In genomic region chr21:28018213-28018612, GRCh38 we compare ENCODE assay signal across 13 cellular contexts.
DNase-seq lines count a peak whose midpoint lies in the region; ATAC-seq and TF ChIP-seq lines count a peak whose summit lies in the region.
"Had no signal": no experiment of that assay in that cellular context is flagged by ENCODE, and none has a peak within 500 bp of the region (broad histone marks: within the 10 kb centered on the region; RNA-seq: fewer than 3 reads in every experiment).

No MANE protein-coding gene starts in this region.

- H3K4me3 Mint-ChIP-seq in type B pancreatic cell (no peak overlapping the region), GM23338 (no peak overlapping the region)
- H3K4me3 Mint-ChIP-seq: CD4-positive, alpha-beta memory T cell had no signal

- H3K9me3 ChIP-seq in sigmoid colon = no peaks in the 10 kb centered on the region
- H3K9me3 ChIP-seq: A549, BE2C had no signal

- no peaks in the 10 kb centered on the region for H3K79me2 ChIP-seq in GM23338 (replicated peaks; ENCODE audit: insufficient read depth)

- H2AFZ ChIP-seq in GM23338 = no peak overlapping the region

- H3K36me3 ChIP-seq in sigmoid colon (no peaks in the 10 kb centered on the region), GM23338 (ENCODE audit: insufficient read depth) (no peaks in the 10 kb centered on the region)
- H3K36me3 ChIP-seq: BE2C had no signal

- H3K4me1 Mint-ChIP-seq in type B pancreatic cell (ENCODE audit: unreplicated experiment) (no peaks in the 10 kb centered on the region), GM23338 (no peaks in the 10 kb centered on the region)
- H3K4me1 Mint-ChIP-seq: CD4-positive, alpha-beta memory T cell had no signal

- H4K20me1 ChIP-seq in GM23338 (replicated peaks; ENCODE audit: insufficient read depth) = no peaks in the 10 kb centered on the region

- H3K27ac Mint-ChIP-seq in type B pancreatic cell = no peak overlapping the region
- H3K27ac Mint-ChIP-seq in GM23338 = no peak overlapping the region
- H3K27ac Mint-ChIP-seq: CD4-positive, alpha-beta memory T cell had no signal

- DNase-seq in sigmoid colon (peak; percentile 47), type B pancreatic cell (ENCODE audit: extremely low spot score, unreplicated experiment) (peak; percentile 64), SW 1271 (lab: John Stamatoyannopoulos, UW) (no peak), NCI-H526 (lab: John Stamatoyannopoulos, UW) (no peak), GM23338 (ENCODE audit: low spot score) (no peak)
- DNase-seq: DMS79 had no signal

- H3K9me3 Mint-ChIP-seq in type B pancreatic cell = no peaks in the 10 kb centered on the region
- no peaks in the 10 kb centered on the region; the same call in 2 of the 3 replicates for H3K9me3 Mint-ChIP-seq in GM23338

- no peaks in the 10 kb centered on the region for H3K4me1 ChIP-seq in sigmoid colon
- H3K4me1 ChIP-seq in GM23338 (ENCODE audit: insufficient read depth) = no peaks in the 10 kb centered on the region
- H3K4me1 ChIP-seq: A549, BE2C had no signal

- 87 to 88% methylated on average over 9 of the region's 9 CpGs for WGBS in sigmoid colon, 2 donors

- no peaks in the 10 kb centered on the region for H3K27me3 ChIP-seq in sigmoid colon
- no peaks in the 10 kb centered on the region for H3K27me3 ChIP-seq in GM23338 (ENCODE audit: insufficient read depth)
- H3K27me3 ChIP-seq: BE2C had no signal

- H3K4me3 ChIP-seq in sigmoid colon (no peak overlapping the region), GM23338 (no peak overlapping the region)
- H3K4me3 ChIP-seq: A549 had no signal

- no peak for TF ChIP-seq EP300 in sigmoid colon (IDR thresholded peaks at IDR 0.05)

- no peaks in the 10 kb centered on the region for H3K27me3 Mint-ChIP-seq in type B pancreatic cell
- peaks cover 5% of the 10 kb centered on the region for H3K27me3 Mint-ChIP-seq in GM23338 (ENCODE audit: insufficient read depth, low read depth, poor library complexity)
- H3K27me3 Mint-ChIP-seq: CD4-positive, alpha-beta memory T cell had no signal

- TF ChIP-seq CTCF in sigmoid colon (IDR thresholded peaks at IDR 0.05) (no peak), type B pancreatic cell (conservative IDR thresholded peaks at IDR 0.05) (no peak), GM23338 (conservative IDR thresholded peaks at IDR 0.05; ENCODE audit: low read depth in 2 of 2) (no peak)

- intact Hi-C loops in sigmoid colon (cut with DNase I) = no loop called here

- no peak for TF ChIP-seq POLR2A in sigmoid colon (IDR thresholded peaks at IDR 0.05)

- no peaks in the 10 kb centered on the region for H3K9me2 ChIP-seq in GM23338 (ENCODE audit: insufficient read depth)

- H3F3A ChIP-seq in GM23338 (replicated peaks; ENCODE audit: low read depth) = no peaks in the 10 kb centered on the region

- ATAC-seq in GM23338 = no peak
- ATAC-seq: A549, HCT116 had no signal

- H3K4me2 ChIP-seq in GM23338 = no peak overlapping the region
- H3K4me2 ChIP-seq: A549 had no signal

- H3K36me3 Mint-ChIP-seq in type B pancreatic cell (no peaks in the 10 kb centered on the region), GM23338 (ENCODE audit: low read depth) (no peaks in the 10 kb centered on the region)
- H3K36me3 Mint-ChIP-seq: CD4-positive, alpha-beta memory T cell had no signal

- H3K27ac ChIP-seq in angular gyrus (ENCODE audit: low read depth, low read length) (peak overlapping the region; percentile 92), cingulate gyrus (ENCODE audit: low read depth, low read length) (peak overlapping the region; percentile 93), sigmoid colon (no peak overlapping the region), GM23338 (ENCODE audit: low read depth) (no peak overlapping the region)
- H3K27ac ChIP-seq: A549, C4-2B had no signal

TF ChIP-seq in GM23338, 12 proteins besides CTCF, POLR2A, EP300 and RAD21 (continues in another document):
- TF ChIP-seq ZNF462 (CRISPR knock-in tag; IDR thresholded peaks at IDR 0.05) = no peak
- TF ChIP-seq STAT1 (IDR thresholded peaks at IDR 0.05; ENCODE audit: unreplicated experiment) = no peak
- TF ChIP-seq POLR2AphosphoS5 (IDR thresholded peaks at IDR 0.05; ENCODE audit: low read depth) = no peak
- TF ChIP-seq NANOG (IDR thresholded peaks at IDR 0.05; ENCODE audit: borderline replicate concordance) = no peak
- no peak for TF ChIP-seq ZNF114 (CRISPR knock-in tag; IDR thresholded peaks at IDR 0.05)
- TF ChIP-seq ZNF331 (CRISPR knock-in tag; IDR thresholded peaks at IDR 0.05; ENCODE audit: low read depth) = no peak
- TF ChIP-seq EZH2phosphoT487 (IDR thresholded peaks at IDR 0.05; ENCODE audit: unreplicated experiment) = no peak
- TF ChIP-seq CREB1 (CRISPR knock-in tag; IDR thresholded peaks at IDR 0.05; ENCODE audit: low read depth) = no peak
- TF ChIP-seq ETS1 (IDR thresholded peaks at IDR 0.05) = no peak
- TF ChIP-seq JUNB (IDR thresholded peaks at IDR 0.05; ENCODE audit: unreplicated experiment) = no peak

Comparison
In these comparisons a context has a peak if more than half of its experiments do, and no peak if none do; other contexts are left out.
1. H3K27ac ChIP-seq: peak in angular gyrus (single experiment) and cingulate gyrus (single experiment); none in sigmoid colon (0 of 4) and GM23338 (single experiment).
2. DNase-seq: peak in sigmoid colon (single experiment) and type B pancreatic cell (single experiment); none in SW 1271 (0 of 2), NCI-H526 (0 of 2) and GM23338 (single experiment).